ENCODE assay signal across 1 cellular context in genomic region chr2:181461056-181461630, GRCh38.
TF ChIP-seq lines count a peak whose summit lies in the region.

No MANE protein-coding gene starts in this region.

TF ChIP-seq in WTC11, 78 proteins besides CTCF, POLR2A, EP300 and RAD21 (continued from another document):
- TF ChIP-seq CDX4 (CRISPR knock-in tag; IDR thresholded peaks at IDR 0.05; ENCODE audit: borderline replicate concordance) (no peak), FOXP4 (CRISPR knock-in tag; IDR thresholded peaks at IDR 0.05) (no peak), PRRX2 (CRISPR knock-in tag; IDR thresholded peaks at IDR 0.05) (no peak), SMAD3 (CRISPR knock-in tag; IDR thresholded peaks at IDR 0.05; ENCODE audit: borderline replicate concordance) (no peak), PREB (CRISPR knock-in tag; IDR thresholded peaks at IDR 0.05; ENCODE audit: borderline replicate concordance) (no peak), E2F4 (CRISPR knock-in tag; IDR thresholded peaks at IDR 0.05; ENCODE audit: borderline replicate concordance, low read depth) (no peak), FOXK1 (CRISPR knock-in tag; IDR thresholded peaks at IDR 0.05) (no peak), ATF2 (CRISPR knock-in tag; IDR thresholded peaks at IDR 0.05; ENCODE audit: borderline replicate concordance, low read depth) (no peak), GABPB1 (CRISPR knock-in tag; IDR thresholded peaks at IDR 0.05) (no peak), PRDM15 (CRISPR knock-in tag; IDR thresholded peaks at IDR 0.05) (no peak), ZNF416 (CRISPR knock-in tag; IDR thresholded peaks at IDR 0.05) (no peak), ZSCAN18 (CRISPR knock-in tag; IDR thresholded peaks at IDR 0.05) (no peak), ERG (CRISPR knock-in tag; IDR thresholded peaks at IDR 0.05) (no peak), USF2 (CRISPR knock-in tag; IDR thresholded peaks at IDR 0.05) (no peak), ZNF423 (CRISPR knock-in tag; IDR thresholded peaks at IDR 0.05) (no peak), GTF2I (CRISPR knock-in tag; conservative IDR thresholded peaks at IDR 0.05) (no peak)
TF ChIP-seq in WTC11: peak in this region for 0.
